16 cellular contexts compared by ENCODE assay signal in genomic region chr6:116027821-116028220, GRCh38. TPM values are rescaled to one million over a fixed set of nuclear protein-coding genes. Genes with fewer than 3 reads are reported as not detected.
DNase-seq lines count a peak whose midpoint lies in the region; ATAC-seq and TF ChIP-seq lines count a peak whose summit lies in the region.
"Had no signal": no experiment of that assay in that cellular context is flagged by ENCODE, and none has a peak within 500 bp of the region (broad histone marks: within the 10 kb centered on the region; RNA-seq: fewer than 3 reads in every experiment).

No MANE protein-coding gene starts in this region.

- H3K27me3 ChIP-seq in left ventricle myocardium inferior (ENCODE audit: low read depth): no peaks in the 10 kb centered on the region

- peak; percentile 79 for ATAC-seq in GM18858 (IDR thresholded peaks at IDR 0.05; ENCODE audit: unreplicated experiment)
- ATAC-seq in GM21526 (IDR thresholded peaks at IDR 0.05; ENCODE audit: low FRiP score, unreplicated experiment): peak; percentile 57
- peak; percentile 71 for ATAC-seq in HG03039 (IDR thresholded peaks at IDR 0.05; ENCODE audit: unreplicated experiment)
- no peak for ATAC-seq in GM19328 (IDR thresholded peaks at IDR 0.05; ENCODE audit: unreplicated experiment)
- ATAC-seq: K562, lower lobe of right lung, sciatic nerve had no signal

- peak; percentile 23 for DNase-seq in amniotic epithelial cell (ENCODE audit: low read depth)
- DNase-seq in left ventricle myocardium inferior: no peak
- no peak for DNase-seq in NCI-H1048 (lab: John Stamatoyannopoulos, UW)
- no peak for DNase-seq in occipital lobe (lab: John Stamatoyannopoulos, UW)
- DNase-seq: activated CD4-positive, alpha-beta T cell treated with anti-CD3 and anti-CD28 coated beads, Interleukin-2, amount 10 ng/mL, durations not matched to agents 7 days and 5 days; DMS79; lower lobe of right lung; NCI-H1694; NCI-H69; T-helper 1 cell had no signal

- H3K4me1 ChIP-seq in left ventricle myocardium inferior: peaks cover 9% of the 10 kb centered on the region

- intact Hi-C loops in left ventricle myocardium inferior (cut with micrococcal nuclease): no loop called here

- no peaks in the 10 kb centered on the region for H3K9me3 ChIP-seq in left ventricle myocardium inferior (replicated peaks)
- H3K9me3 ChIP-seq: lower lobe of right lung had no signal

- H3K4me3 ChIP-seq in left ventricle myocardium inferior: no peak overlapping the region
- H3K4me3 ChIP-seq: K562, lower lobe of right lung had no signal

- H3K36me3 ChIP-seq in left ventricle myocardium inferior: no peaks in the 10 kb centered on the region
- H3K36me3 ChIP-seq: lower lobe of right lung had no signal

- H3K27ac ChIP-seq in left ventricle myocardium inferior (replicated peaks): no peak overlapping the region
- H3K27ac ChIP-seq: lower lobe of right lung had no signal

- TF ChIP-seq CTCF in left ventricle myocardium inferior (IDR thresholded peaks at IDR 0.05; ENCODE audit: borderline replicate concordance): no peak

RNA-seq across cellular contexts. Expression of gene FRK, which starts 32.9 kb away (rescaled TPM):
- 11.2 TPM for total RNA-seq in left ventricle myocardium inferior
- 0.31 TPM for total RNA-seq in occipital lobe
